In genomic region chr1:107430540-107431228, GRCh38 we compare ENCODE assay signal across 8 cellular contexts.
DNase-seq lines count a peak whose midpoint lies in the region; ATAC-seq and TF ChIP-seq lines count a peak whose summit lies in the region.

No MANE protein-coding gene starts in this region.

- ATAC-seq in GM18508 (IDR thresholded peaks at IDR 0.05; ENCODE audit: insufficient read depth, unreplicated experiment) (peak; percentile 83), HG02870 (IDR thresholded peaks at IDR 0.05; ENCODE audit: unreplicated experiment) (peak; percentile 67)

- intact Hi-C loops in testis (cut with DNase I; ENCODE audit: low total_unique reads): no loop called here

- WGBS in testis, 2 donors: 53 to 57% methylated on average over 14 of the region's 14 CpGs

- no peaks in the 10 kb centered on the region for H3K4me1 ChIP-seq in testis

- in situ Hi-C loops in Caki2 (cut with HindIII; ENCODE audit: low pct_unique_long_range_greater_than_20kb, low sequenced_read_pairs): no loop called here

- TF ChIP-seq POLR2A in testis (IDR thresholded peaks at IDR 0.05): no peak

- DNase-seq in Caki2 (ENCODE audit: low read depth): peak; percentile 27
- peak; percentile 9 for DNase-seq in NCI-H226
- peak; percentile 12 for DNase-seq in amniotic stem cell (lab: John Stamatoyannopoulos, UW)
- DNase-seq in islet precursor cell: peak; percentile 63
- DNase-seq in testis: peak; percentile 64
- DNase-seq in activated T-cell treated with anti-CD3 and anti-CD28 coated beads, Interleukin-2, amount 50 U/mL, for 1 hour: no peak

- no peak overlapping the region for H3K4me3 ChIP-seq in testis

- TF ChIP-seq CTCF in testis (IDR thresholded peaks at IDR 0.05): peak in 2 of 3 experiments; percentile 42 to 51

- H3K9me3 ChIP-seq in testis: no peaks in the 10 kb centered on the region

- no peaks in the 10 kb centered on the region for H3K36me3 ChIP-seq in testis (ENCODE audit: low read depth, missing control alignments)

- no peaks in the 10 kb centered on the region for H3K27me3 ChIP-seq in testis

- H3K27ac ChIP-seq in testis: no peak overlapping the region
